ENCODE assay signal across 10 cellular contexts in genomic region chr1:7912743-7913557, GRCh38. TPM values are rescaled to one million over a fixed set of nuclear protein-coding genes. Genes with fewer than 3 reads are reported as not detected.
DNase-seq lines count a peak whose midpoint lies in the region; ATAC-seq lines count a peak whose summit lies in the region.
"Had no signal": no experiment of that assay in that cellular context is flagged by ENCODE, and none has a peak within 500 bp of the region (broad histone marks: within the 10 kb centered on the region; RNA-seq: fewer than 3 reads in every experiment).

No MANE protein-coding gene starts in this region.

- H3K18ac ChIP-seq in trophoblast cell (ENCODE audit: low read length): no peak overlapping the region

- no peaks in the 10 kb centered on the region for H3K79me1 ChIP-seq in trophoblast cell (ENCODE audit: low read length)

- peak overlapping the region; percentile 67 for H3K4me3 Mint-ChIP-seq in central memory CD8-positive, alpha-beta T cell

- H3K4me2 ChIP-seq in trophoblast cell (ENCODE audit: low read length): no peak overlapping the region

- H3K9me3 ChIP-seq in trophoblast cell (ENCODE audit: insufficient read depth, low read depth, low read length): no peaks in the 10 kb centered on the region
- H3K9me3 ChIP-seq: sigmoid colon had no signal

- H3K27me3 ChIP-seq in trophoblast cell (ENCODE audit: insufficient read depth, low read length): no peaks in the 10 kb centered on the region
- H3K27me3 ChIP-seq: sigmoid colon had no signal

- no peak overlapping the region for H2BK12ac ChIP-seq in trophoblast cell (ENCODE audit: low read length)

- no CpG with 5 or more reads among the region's 18 CpGs for WGBS in trophoblast cell (ENCODE audit: extremely low coverage, insufficient coverage, insufficient read length)

- peak overlapping the region; percentile 93 for H3K27ac Mint-ChIP-seq in central memory CD8-positive, alpha-beta T cell (ENCODE audit: low read depth)

- peaks cover 4% of the 10 kb centered on the region for H3K36me3 Mint-ChIP-seq in central memory CD8-positive, alpha-beta T cell (ENCODE audit: insufficient read depth)

- no peak overlapping the region for H2AFZ ChIP-seq in trophoblast cell (ENCODE audit: insufficient read depth, low read length, poor library complexity)

- no peak overlapping the region for H2BK120ac ChIP-seq in trophoblast cell (ENCODE audit: insufficient read depth, low read length, poor library complexity)

- no peaks in the 10 kb centered on the region for H3K4me1 ChIP-seq in trophoblast cell (ENCODE audit: control insufficient read depth in 1 of 2, insufficient read depth in 2 of 2, low read length in 2 of 2)
- H3K4me1 ChIP-seq: sigmoid colon had no signal

- no peaks in the 10 kb centered on the region for H3K79me2 ChIP-seq in trophoblast cell (ENCODE audit: control insufficient read depth, insufficient read depth, low read length, poor library complexity)

- H3K36me3 ChIP-seq in trophoblast cell (ENCODE audit: control insufficient read depth in 1 of 2, insufficient read depth in 2 of 2, low read length in 2 of 2): no peaks in the 10 kb centered on the region
- H3K36me3 ChIP-seq: sigmoid colon had no signal

- no peak overlapping the region for H2BK5ac ChIP-seq in trophoblast cell (ENCODE audit: low read depth, low read length, poor library complexity)

- no peak overlapping the region for H2AK5ac ChIP-seq in trophoblast cell (ENCODE audit: low read length)

- H4K12ac ChIP-seq in trophoblast cell (ENCODE audit: low read depth, low read length): peak overlapping the region; percentile 30

- no peak overlapping the region for H3K14ac ChIP-seq in trophoblast cell (ENCODE audit: low read length)

- H3K4me1 Mint-ChIP-seq in central memory CD8-positive, alpha-beta T cell: peaks cover 40% of the 10 kb centered on the region

- H3K23ac ChIP-seq in trophoblast cell (ENCODE audit: low read length): no peak overlapping the region

- no peaks in the 10 kb centered on the region for H3K9me3 Mint-ChIP-seq in central memory CD8-positive, alpha-beta T cell

- no peak overlapping the region for H3K4ac ChIP-seq in trophoblast cell (ENCODE audit: low read depth, low read length)

- no peaks in the 10 kb centered on the region for H3K27me3 Mint-ChIP-seq in central memory CD8-positive, alpha-beta T cell

- H3K4me3 ChIP-seq in trophoblast cell (ENCODE audit: low read depth, low read length): no peak overlapping the region

- H4K91ac ChIP-seq in trophoblast cell (ENCODE audit: low read depth, low read length): no peak overlapping the region

- ATAC-seq in activated CD4-positive, CD25-positive, alpha-beta regulatory T cell treated with anti-CD3 and anti-CD28 coated beads, Interleukin-2, amount 50 U/mL, for 24 hours: peak; percentile 44 to 60
- no peak for ATAC-seq in central memory CD8-positive, alpha-beta T cell (replicated peaks; ENCODE audit: extremely low read depth, poor library complexity, severe bottlenecking)
- no peak for ATAC-seq in HG02938 (IDR thresholded peaks at IDR 0.05; ENCODE audit: unreplicated experiment)
- no peak for ATAC-seq in HG02798 (IDR thresholded peaks at IDR 0.05; ENCODE audit: poor library complexity, unreplicated experiment)

- no peak overlapping the region for H4K8ac ChIP-seq in trophoblast cell (ENCODE audit: low read depth, low read length)

- DNase-seq in activated CD4-positive, CD25-positive, alpha-beta regulatory T cell treated with anti-CD3 and anti-CD28 coated beads, Interleukin-2, amount 50 U/mL, for 72 hours: no peak
- peak; percentile 34 for DNase-seq in SKM-1 (lab: John Stamatoyannopoulos, UW; ENCODE audit: unreplicated experiment)
- DNase-seq in central memory CD8-positive, alpha-beta T cell (ENCODE audit: low spot score in 2 of 2): no peak
- DNase-seq in trophoblast cell: peak; percentile 16 to 34
- no peak for DNase-seq in cortex of kidney (lab: John Stamatoyannopoulos, UW)
- DNase-seq: NCI-H187, sigmoid colon had no signal

- H3K27ac ChIP-seq in trophoblast cell (ENCODE audit: low read depth, low read length): no peak overlapping the region
- H3K27ac ChIP-seq: sigmoid colon had no signal

- H3K9ac ChIP-seq in trophoblast cell (ENCODE audit: low read length): no peak overlapping the region

RNA-seq across cellular contexts. Expression of gene TNFRSF9, which starts 27.7 kb away (rescaled TPM):
- polyA plus RNA-seq in trophoblast cell (2013): 0.04 and 0.10 TPM in 2 replicates

RNA-seq across cellular contexts. Expression of gene PARK7, which starts 48.6 kb away (rescaled TPM):
- 191 and 200 TPM in 2 replicates for polyA plus RNA-seq in trophoblast cell (2013)

Comparison
In these comparisons a context has a peak if more than half of its experiments do, and no peak if none do; other contexts are left out.
1. ATAC-seq: peak in activated CD4-positive, CD25-positive, alpha-beta regulatory T cell treated with anti-CD3 and anti-CD28 coated beads, Interleukin-2, amount 50 U/mL, for 24 hours (2 of 2); none in central memory CD8-positive, alpha-beta T cell (single experiment), HG02938 (single experiment) and HG02798 (single experiment).
2. DNase-seq: peak in SKM-1 (single experiment) and trophoblast cell (2 of 2); none in activated CD4-positive, CD25-positive, alpha-beta regulatory T cell treated with anti-CD3 and anti-CD28 coated beads, Interleukin-2, amount 50 U/mL, for 72 hours (single experiment), central memory CD8-positive, alpha-beta T cell (0 of 2) and cortex of kidney (single experiment).